8 cellular contexts compared by ENCODE assay signal in the genomic region with DNA sequence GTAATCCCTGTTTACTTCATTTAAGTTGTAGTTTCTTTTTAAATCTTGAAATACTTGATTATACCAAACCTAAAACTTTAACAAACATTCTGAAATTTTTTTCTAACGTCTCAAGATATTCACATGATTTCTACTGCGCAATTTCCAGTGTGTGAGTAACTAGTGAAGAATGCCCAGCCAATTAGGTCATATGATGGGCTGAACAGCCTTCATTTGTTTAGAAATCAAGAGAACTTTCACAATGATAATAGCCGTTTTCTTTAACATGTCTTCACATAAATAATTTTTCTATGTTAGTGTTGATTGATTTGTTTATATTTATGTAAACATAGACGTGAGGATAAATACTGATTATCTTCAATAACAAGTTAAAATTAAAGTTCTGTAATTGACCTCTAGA. TPM values are rescaled to one million over a fixed set of nuclear protein-coding genes. Genes with fewer than 3 reads are reported as not detected.
A peak's percentile ranks its signal among the peaks of the same experiment; 100 is the strongest.
DNase-seq lines count a peak whose midpoint lies in the region; ATAC-seq and TF ChIP-seq lines count a peak whose summit lies in the region.

No MANE protein-coding gene starts in this region.

- H4K20me1 ChIP-seq in mammary epithelial cell (ENCODE audit: insufficient read depth, low read length), result no peaks in the 10 kb centered on the region

- CTCF ChIA-PET in mammary epithelial cell (lab: Charles Lee; ENCODE audit: low non-redundant PET), result no interaction called here

- BruUV-seq in mammary epithelial cell (replicated peaks; lab: Mats Ljungman, UMichigan), result no TSS peak

- peaks cover 4% of the 10 kb centered on the region for H3K4me1 ChIP-seq in mammary epithelial cell (ENCODE audit: insufficient read depth, low read length)
- H3K4me1 ChIP-seq in testis, result no peaks in the 10 kb centered on the region

- no peak for TF ChIP-seq POLR2A in testis (IDR thresholded peaks at IDR 0.05)

- TF ChIP-seq CTCF in HFFc6 (IDR thresholded peaks at IDR 0.05) (no peak), mammary epithelial cell (conservative IDR thresholded peaks at IDR 0.05 in 1 of 2, IDR thresholded peaks at IDR 0.05 in 1 of 2; ENCODE audit: extremely low read depth in 1 of 2, insufficient read depth in 1 of 2, low read depth in 1 of 2, low read length in 2 of 2) (no peak), kidney epithelial cell (IDR thresholded peaks at IDR 0.05; ENCODE audit: insufficient read depth, low read length, poor library complexity, severe bottlenecking) (no peak), testis (IDR thresholded peaks at IDR 0.05) (no peak)

- no peaks in the 10 kb centered on the region for H3K9me3 Mint-ChIP-seq in HFFc6

- 23% methylated on average over 4 of the region's 4 CpGs for WGBS in mammary epithelial cell (ENCODE audit: low coverage, missing lambda C conversion rate)
- 42 to 58% methylated on average over 4 of the region's 4 CpGs for WGBS in testis, 2 donors

- H3K36me3 ChIP-seq in mammary epithelial cell (ENCODE audit: insufficient read depth, low read length) (peaks cover 7% of the 10 kb centered on the region), kidney epithelial cell (ENCODE audit: control insufficient read depth, insufficient read depth, low read length) (no peaks in the 10 kb centered on the region), testis (ENCODE audit: low read depth, missing control alignments) (no peaks in the 10 kb centered on the region)

- peaks cover 94% of the 10 kb centered on the region for H3K4me1 Mint-ChIP-seq in HFFc6 (ENCODE audit: low read depth)

- dilution Hi-C loops in mammary epithelial cell (cut with HindIII; ENCODE audit: low sequenced_read_pairs), result no loop called here

- H3K9me3 ChIP-seq in mammary epithelial cell (replicated peaks; ENCODE audit: insufficient read depth, low read length) (no peaks in the 10 kb centered on the region), testis (no peaks in the 10 kb centered on the region)

- peaks cover 59% of the 10 kb centered on the region for H3K36me3 Mint-ChIP-seq in HFFc6 (ENCODE audit: low read depth)

- peak overlapping the region; percentile 61 for H3K4me3 Mint-ChIP-seq in HFFc6

- intact Hi-C loops in mammary epithelial cell (cut with micrococcal nuclease), result loop anchor here (2.0 kb wide), 1 partner anchor 21 kb away; a partner anchor contains a TSS
- intact Hi-C loops in testis (cut with DNase I; ENCODE audit: low total_unique reads), result no loop called here

- DNase-seq in HFFc6, result peak; percentile 81
- DNase-seq in mammary epithelial cell, result peak; percentile 77
- peak; percentile 69 for DNase-seq in kidney epithelial cell (ENCODE audit: low read depth)
- no peak for DNase-seq in testis
- no peak for DNase-seq in NCI-H187 treated with DMSO at 0.1 percent for 48 hours (lab: John Stamatoyannopoulos, UW)
- DNase-seq in activated T-cell treated with anti-CD3 and anti-CD28 coated beads, Interleukin-2, amount 50 U/mL, for 1 hour, result no peak
- DNase-seq in NCI-H1694 (lab: John Stamatoyannopoulos, UW), result no peak

- H3K27ac Mint-ChIP-seq in HFFc6, result peak overlapping the region; percentile 78

- H3K4me3 ChIP-seq in mammary epithelial cell (replicated peaks in 1 of 3; ENCODE audit: insufficient read depth in 1 of 3, low read depth in 2 of 3, low read length in 3 of 3) (peak overlapping the region in 1 of 3 experiments; percentile 38), kidney epithelial cell (ENCODE audit: low read depth, low read length) (no peak overlapping the region), testis (no peak overlapping the region)

- no peak for ATAC-seq in GM21423 (IDR thresholded peaks at IDR 0.05; ENCODE audit: unreplicated experiment)

- H3K4me2 ChIP-seq in mammary epithelial cell (ENCODE audit: insufficient read depth, low read depth, low read length), result peak overlapping the region; percentile 78

- in situ Hi-C loops in mammary epithelial cell (cut with MboI; ENCODE audit: low sequenced_read_pairs in 2 of 2), result no loop called here

- H3K79me2 ChIP-seq in mammary epithelial cell (ENCODE audit: insufficient read depth, low read length), result peaks cover 87% of the 10 kb centered on the region

- peaks cover 2% of the 10 kb centered on the region; the same call in 1 of the 2 replicates for H3K27me3 Mint-ChIP-seq in HFFc6 (ENCODE audit: insufficient read depth)

- H3K27me3 ChIP-seq in mammary epithelial cell (ENCODE audit: insufficient read depth, low read length) (no peaks in the 10 kb centered on the region), kidney epithelial cell (ENCODE audit: control insufficient read depth, insufficient read depth, low read length) (no peaks in the 10 kb centered on the region), testis (no peaks in the 10 kb centered on the region)

- peak overlapping the region; percentile 28 for H3K9ac ChIP-seq in mammary epithelial cell (ENCODE audit: insufficient read depth, low read length)

- H2AFZ ChIP-seq in mammary epithelial cell (ENCODE audit: low read depth, low read length), result no peak overlapping the region

- H3K27ac ChIP-seq in mammary epithelial cell (ENCODE audit: insufficient read depth, low read depth, low read length) (peak overlapping the region; percentile 90), testis (peak overlapping the region; percentile 26 to 41)

RNA-seq across cellular contexts. Expression of a gene that starts 21.8 kb away (rescaled TPM):
- 10 to 100 TPM; 37.8 to 46.9 (median 43.2) TPM for total RNA-seq in HFFc6 (2021; fragmentation: NEBNext Ultra II Directional; extraction: Animal tissue kit (Norgen Biotek cat#: 25700))
- total RNA-seq in mammary epithelial cell, result 10 to 100 TPM; 32.0 to 35.9 TPM
- polyA plus RNA-seq in mammary epithelial cell, result 29.1 TPM
- 32.1 TPM for polyA minus RNA-seq in mammary epithelial cell
- total RNA-seq in kidney epithelial cell, result 29.6 and 35.3 TPM in 2 replicates
- total RNA-seq in testis, result 10 to 100 TPM; 40.6 to 40.9 TPM
- polyA plus RNA-seq in testis (ENCODE audit: insufficient read depth, low read depth, low replicate concordance), result 23.7 TPM

RNA-seq across cellular contexts. Expression of a gene that starts 48.6 kb away (rescaled TPM):
- total RNA-seq in HFFc6 (2021; fragmentation: NEBNext Ultra II Directional; extraction: Animal tissue kit (Norgen Biotek cat#: 25700)), result 100 to 1,000 TPM in 3 of 6 experiments, 10 to 100 TPM in 3; 84.6 to 138 (median 100) TPM
- total RNA-seq in mammary epithelial cell (10 to 100 TPM; 30.3 to 35.4 TPM), kidney epithelial cell (16.6 and 20.8 TPM in 2 replicates), testis (10 to 100 TPM; 16.2 to 28.5 TPM)
- polyA plus RNA-seq in mammary epithelial cell (15.7 TPM), testis (ENCODE audit: insufficient read depth, low read depth, low replicate concordance) (14.0 TPM)
- polyA minus RNA-seq in mammary epithelial cell, result 18.2 TPM

Comparison
In these comparisons a context has a peak if more than half of its experiments do, and no peak if none do; other contexts are left out.
1. DNase-seq: peak in HFFc6 (single experiment), mammary epithelial cell (single experiment) and kidney epithelial cell (single experiment); none in testis (single experiment), NCI-H187 treated with DMSO at 0.1 percent for 48 hours (single experiment), activated T-cell treated with anti-CD3 and anti-CD28 coated beads, Interleukin-2, amount 50 U/mL, for 1 hour (single experiment) and NCI-H1694 (single experiment).